In genomic region chr1:45542591-45542990, GRCh38 we compare ENCODE assay signal across 1 cellular context.
TF ChIP-seq lines count a peak whose summit lies in the region.

No MANE protein-coding gene starts in this region.

TF ChIP-seq in HepG2, 621 proteins besides CTCF, POLR2A, EP300 and RAD21 (continued from another document):
- TF ChIP-seq ZGPAT (CRISPR knock-in tag; IDR thresholded peaks at IDR 0.05) (peak; percentile 65; the same call in 1 of the 2 replicates), CREB1 (IDR thresholded peaks at IDR 0.05) (no peak), CREB1 (CRISPR knock-in tag; IDR thresholded peaks at IDR 0.05) (0 out of 2 replicates have a peak, but pooled peaks have one; percentile 18), NCOA2 (CRISPR knock-in tag; IDR thresholded peaks at IDR 0.05) (peak; percentile 76; the same call in 1 of the 2 replicates), SALL1 (CRISPR knock-in tag; IDR thresholded peaks at IDR 0.05) (peak; percentile 86), MIER3 (CRISPR knock-in tag; IDR thresholded peaks at IDR 0.05; ENCODE audit: borderline replicate concordance) (peak; percentile 67; the same call in 1 of the 2 replicates), GPN1 (CRISPR knock-in tag; IDR thresholded peaks at IDR 0.05; ENCODE audit: borderline replicate concordance) (no peak), MLX (CRISPR knock-in tag; IDR thresholded peaks at IDR 0.05) (peak; percentile 48; the same call in 1 of the 2 replicates), ESRRA (CRISPR knock-in tag; IDR thresholded peaks at IDR 0.05; ENCODE audit: low read depth) (peak; percentile 75; the same call in 1 of the 2 replicates), KMT2B (CRISPR knock-in tag; IDR thresholded peaks at IDR 0.05) (0 out of 2 replicates have a peak, but pooled peaks have one; percentile 33), THAP11 (CRISPR knock-in tag; IDR thresholded peaks at IDR 0.05) (peak; percentile 60), HNRNPLL (IDR thresholded peaks at IDR 0.05; ENCODE audit: low read depth, low read length, poor library complexity, severe bottlenecking) (no peak), SOX6 (IDR thresholded peaks at IDR 0.05) (no peak), SOX6 (CRISPR knock-in tag; IDR thresholded peaks at IDR 0.05) (peak; percentile 33; the same call in 1 of the 2 replicates), ATF5 (CRISPR knock-in tag; IDR thresholded peaks at IDR 0.05; ENCODE audit: low read depth) (no peak), MTA3 (CRISPR knock-in tag; IDR thresholded peaks at IDR 0.05) (no peak), ZNF121 (CRISPR knock-in tag; IDR thresholded peaks at IDR 0.05) (peak; percentile 84), NFYB (CRISPR knock-in tag; IDR thresholded peaks at IDR 0.05) (no peak), TCF7 (IDR thresholded peaks at IDR 0.05; ENCODE audit: low read depth) (0 out of 2 replicates have a peak, but pooled peaks have one; percentile 22), IKZF5 (CRISPR knock-in tag; IDR thresholded peaks at IDR 0.05) (peak; percentile 75), SMAD3 (CRISPR knock-in tag; IDR thresholded peaks at IDR 0.05) (0 out of 2 replicates have a peak, but pooled peaks have one; percentile 41), ARID3A (IDR thresholded peaks at IDR 0.05; ENCODE audit: low read depth, low read length) (peak; percentile 65; the same call in 1 of the 2 replicates), SP140L (CRISPR knock-in tag; IDR thresholded peaks at IDR 0.05; ENCODE audit: borderline replicate concordance) (no peak), ZNF281 (CRISPR knock-in tag; IDR thresholded peaks at IDR 0.05; ENCODE audit: borderline replicate concordance) (peak; percentile 84), ZFP1 (CRISPR knock-in tag; IDR thresholded peaks at IDR 0.05) (0 out of 2 replicates have a peak, but pooled peaks have one; percentile 39), FOXP4 (CRISPR knock-in tag; IDR thresholded peaks at IDR 0.05) (peak; percentile 55; the same call in 1 of the 2 replicates), GFI1 (CRISPR knock-in tag; IDR thresholded peaks at IDR 0.05; ENCODE audit: borderline replicate concordance) (peak; percentile 83; the same call in 1 of the 2 replicates), MBD4 (IDR thresholded peaks at IDR 0.05; ENCODE audit: borderline replicate concordance, low read length) (no peak), ZFY (CRISPR knock-in tag; IDR thresholded peaks at IDR 0.05) (no peak), ZNF496 (CRISPR knock-in tag; IDR thresholded peaks at IDR 0.05; ENCODE audit: insufficient replicate concordance) (no peak), PATZ1 (CRISPR knock-in tag; IDR thresholded peaks at IDR 0.05) (peak; percentile 86), ISL2 (CRISPR knock-in tag; IDR thresholded peaks at IDR 0.05) (peak; percentile 37; the same call in 1 of the 2 replicates), ZNF343 (CRISPR knock-in tag; IDR thresholded peaks at IDR 0.05) (no peak), SIX4 (CRISPR knock-in tag; IDR thresholded peaks at IDR 0.05) (0 out of 2 replicates have a peak, but pooled peaks have one; percentile 30), ZKSCAN5 (CRISPR knock-in tag; IDR thresholded peaks at IDR 0.05) (no peak), ZNF839 (CRISPR knock-in tag; IDR thresholded peaks at IDR 0.05; ENCODE audit: borderline replicate concordance) (no peak), ZNF878 (CRISPR knock-in tag; IDR thresholded peaks at IDR 0.05) (no peak), ZMYM4 (CRISPR knock-in tag; IDR thresholded peaks at IDR 0.05) (peak; percentile 76)
